6 cellular contexts compared by ENCODE assay signal in genomic region chr9:128190516-128191405, GRCh38. TPM values are rescaled to one million over a fixed set of nuclear protein-coding genes. Genes with fewer than 3 reads are reported as not detected.
A peak's percentile ranks its signal among the peaks of the same experiment; 100 is the strongest.
DNase-seq lines count a peak whose midpoint lies in the region; ATAC-seq and TF ChIP-seq lines count a peak whose summit lies in the region.

No MANE protein-coding gene starts in this region.

- CTCF ChIA-PET in activated CD4-positive, alpha-beta memory T cell treated with anti-CD3 and anti-CD28 coated beads for 36 hours (lab: Charles Lee): interaction anchor here (0.7 to 2.3 kb wide), 17 partner anchors 9 to 151 kb away, joined by 3 to 9 read pairs (median 5); partner anchors contain the start of genes BBLN and DNM1

- peaks cover 24% of the 10 kb centered on the region for H3K4me1 Mint-ChIP-seq in activated T-cell treated with anti-CD3 and anti-CD28 coated beads, Interleukin-2, amount 50 U/mL, for 4 hours (ENCODE audit: low read depth)
- H3K4me1 Mint-ChIP-seq in activated CD4-positive, alpha-beta memory T cell treated with anti-CD3 and anti-CD28 coated beads for 36 hours (ENCODE audit: low read depth): peaks cover 33% of the 10 kb centered on the region

- H3K27ac ChIP-seq in right lobe of liver: peak overlapping the region; percentile 67 to 88 (median 70)

- peaks cover 0 to 17% (median 5%) of the 10 kb centered on the region in 4 donors for H3K4me1 ChIP-seq in right lobe of liver

- no peaks in the 10 kb centered on the region for H3K9me3 Mint-ChIP-seq in activated T-cell treated with anti-CD3 and anti-CD28 coated beads, Interleukin-2, amount 50 U/mL, for 4 hours
- H3K9me3 Mint-ChIP-seq in activated CD4-positive, alpha-beta memory T cell treated with anti-CD3 and anti-CD28 coated beads for 36 hours: no peaks in the 10 kb centered on the region

- DNase-seq in activated T-cell treated with anti-CD3 and anti-CD28 coated beads, Interleukin-2, amount 50 U/mL, for 4 hours: no peak
- DNase-seq in activated T-cell treated with anti-CD3 and anti-CD28 coated beads, Interleukin-2, amount 50 U/mL, for 1 hour: no peak
- no peak for DNase-seq in activated CD4-positive, alpha-beta memory T cell treated with anti-CD3 and anti-CD28 coated beads for 36 hours
- DNase-seq in right lobe of liver (peak in 1 of 3 donors; percentile 64), 8988T (no peak), AG20443 (ENCODE audit: low spot score) (no peak)

- POLR2A ChIA-PET in activated CD4-positive, alpha-beta memory T cell treated with anti-CD3 and anti-CD28 coated beads for 36 hours (lab: Charles Lee): interaction anchor here (0.6 to 4.0 kb wide), 2 partner anchors 30 to 32 kb away, joined by 3 to 19 read pairs; partner anchors contain the start of gene BBLN

- intact Hi-C loops in activated CD4-positive, alpha-beta memory T cell treated with anti-CD3 and anti-CD28 coated beads for 36 hours (cut with micrococcal nuclease): loop anchor here (5.0 to 10.0 kb wide), 3 partner anchors 63 to 87 kb away; partner anchors contain the start of genes GOLGA2, PTGES2 and SWI5
- intact Hi-C loops in right lobe of liver (cut with DNase I): no loop called here

- no peaks in the 10 kb centered on the region for H3K27me3 ChIP-seq in right lobe of liver

- H3K36me3 Mint-ChIP-seq in activated T-cell treated with anti-CD3 and anti-CD28 coated beads, Interleukin-2, amount 50 U/mL, for 4 hours (ENCODE audit: insufficient read depth): peaks cover 15% of the 10 kb centered on the region
- H3K36me3 Mint-ChIP-seq in activated CD4-positive, alpha-beta memory T cell treated with anti-CD3 and anti-CD28 coated beads for 36 hours: peaks cover 21% of the 10 kb centered on the region

- peak; percentile 49 to 63 for ATAC-seq in activated T-cell treated with anti-CD3 and anti-CD28 coated beads, Interleukin-2, amount 50 U/mL, for 4 hours
- peak; percentile 3 to 17 (median 5) for ATAC-seq in right lobe of liver

- no peaks in the 10 kb centered on the region for H3K27me3 Mint-ChIP-seq in activated T-cell treated with anti-CD3 and anti-CD28 coated beads, Interleukin-2, amount 50 U/mL, for 4 hours (ENCODE audit: low read depth)
- H3K27me3 Mint-ChIP-seq in activated CD4-positive, alpha-beta memory T cell treated with anti-CD3 and anti-CD28 coated beads for 36 hours: no peaks in the 10 kb centered on the region

- no peaks in the 10 kb centered on the region for H3K9me3 ChIP-seq in right lobe of liver

- no peak for TF ChIP-seq CTCF in right lobe of liver (IDR thresholded peaks at IDR 0.05)

- WGBS in right lobe of liver (ENCODE audit: insufficient coverage, low coverage, low lambda C conversion rate, missing lambda C conversion rate): 29% methylated on average over 15 of the region's 32 CpGs

- H3K27ac Mint-ChIP-seq in activated CD4-positive, alpha-beta memory T cell treated with anti-CD3 and anti-CD28 coated beads for 36 hours: peak overlapping the region; percentile 86

- peaks cover 0 to 10% (median 0%) of the 10 kb centered on the region in 4 donors for H3K36me3 ChIP-seq in right lobe of liver

- H3K4me3 Mint-ChIP-seq in activated T-cell treated with anti-CD3 and anti-CD28 coated beads, Interleukin-2, amount 50 U/mL, for 4 hours: peak overlapping the region; percentile 91
- H3K4me3 Mint-ChIP-seq in activated CD4-positive, alpha-beta memory T cell treated with anti-CD3 and anti-CD28 coated beads for 36 hours: peak overlapping the region; percentile 99

- H3K4me3 ChIP-seq in right lobe of liver: peak overlapping the region; percentile 93 to 98 (median 97)

- no peak for TF ChIP-seq POLR2A in right lobe of liver (IDR thresholded peaks at IDR 0.05)

RNA-seq across cellular contexts. Expression of gene CIZ1, which starts 0.6 kb away (rescaled TPM):
- total RNA-seq in activated T-cell treated with anti-CD3 and anti-CD28 coated beads, Interleukin-2, amount 50 U/mL, for 4 hours: 100 to 1,000 TPM; 117 to 128 (median 124) TPM
- 100 to 1,000 TPM in 1 of 2 experiments, 10 to 100 TPM in 1; 95.4 to 105 TPM for total RNA-seq in activated CD4-positive, alpha-beta memory T cell treated with anti-CD3 and anti-CD28 coated beads for 36 hours
- 10 to 100 TPM; 15.9 to 33.5 (median 24.0) TPM for total RNA-seq in right lobe of liver

RNA-seq across cellular contexts. Expression of gene DNM1, which starts 12.4 kb away (rescaled TPM):
- under 1 TPM; 0.32 to 0.43 (median 0.40) TPM for total RNA-seq in activated T-cell treated with anti-CD3 and anti-CD28 coated beads, Interleukin-2, amount 50 U/mL, for 4 hours
- 1 to 10 TPM in 1 of 2 experiments, under 1 TPM in 1; 0.63 to 1.1 TPM for total RNA-seq in activated CD4-positive, alpha-beta memory T cell treated with anti-CD3 and anti-CD28 coated beads for 36 hours
- total RNA-seq in right lobe of liver: 1 to 10 TPM in 4 of 6 experiments, under 1 TPM in 2; 0.43 to 3.1 (median 1.8) TPM

RNA-seq across cellular contexts. Expression of gene BBLN, which starts 30.7 kb away (rescaled TPM):
- total RNA-seq in activated T-cell treated with anti-CD3 and anti-CD28 coated beads, Interleukin-2, amount 50 U/mL, for 4 hours: 10 to 100 TPM; 71.0 to 72.7 (median 71.6) TPM
- 10 to 100 TPM; 86.9 to 90.1 TPM for total RNA-seq in activated CD4-positive, alpha-beta memory T cell treated with anti-CD3 and anti-CD28 coated beads for 36 hours
- 100 to 1,000 TPM in 2 of 6 experiments, 10 to 100 TPM in 4; 13.5 to 192 (median 17.7) TPM for total RNA-seq in right lobe of liver

RNA-seq across cellular contexts. Expression of gene LCN2, which starts 41.5 kb away (rescaled TPM):
- not detected for total RNA-seq in activated T-cell treated with anti-CD3 and anti-CD28 coated beads, Interleukin-2, amount 50 U/mL, for 4 hours
- total RNA-seq in activated CD4-positive, alpha-beta memory T cell treated with anti-CD3 and anti-CD28 coated beads for 36 hours: not detected
- 10 to 100 TPM in 4 of 6 experiments, 1 to 10 TPM in 2; 2.7 to 81.8 (median 18.1) TPM for total RNA-seq in right lobe of liver
